ENCODE assay signal across 8 cellular contexts in the genomic region with DNA sequence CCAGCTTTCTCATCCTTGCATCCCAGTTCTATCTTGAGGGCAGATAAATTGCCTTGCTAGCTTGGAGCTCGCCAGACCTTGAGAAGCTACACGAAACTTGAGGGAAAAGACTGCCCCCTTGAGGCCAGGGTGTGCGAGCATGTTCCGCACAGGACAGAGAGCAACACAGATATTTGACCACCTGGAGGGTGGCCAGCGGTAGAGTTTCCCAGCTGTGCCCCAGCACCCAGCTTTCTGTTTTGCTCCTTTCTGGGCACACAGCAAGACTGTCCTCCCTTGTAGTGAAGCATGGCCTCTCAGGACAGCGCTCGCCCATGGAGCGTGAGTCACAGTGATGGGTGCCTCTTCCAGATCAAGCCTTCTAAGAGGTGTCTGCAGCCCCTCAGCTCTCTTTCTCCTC. TPM values are rescaled to one million over a fixed set of nuclear protein-coding genes. Genes with fewer than 3 reads are reported as not detected.
DNase-seq lines count a peak whose midpoint lies in the region; ATAC-seq, FAIRE-seq and TF ChIP-seq lines count a peak whose summit lies in the region.

No MANE protein-coding gene starts in this region.

- H3K9me2 ChIP-seq in OCI-LY1 (ENCODE audit: low read depth, low read length): no peaks in the 10 kb centered on the region

- no peak overlapping the region for H2AK5ac ChIP-seq in H1 (ENCODE audit: low read depth, low read length)

- no peaks in the 10 kb centered on the region for H3F3A ChIP-seq in OCI-LY1 (ENCODE audit: insufficient read depth, low read length)

- H4K20me1 ChIP-seq in OCI-LY1 (ENCODE audit: insufficient read depth, low read length): no peaks in the 10 kb centered on the region
- H4K20me1 ChIP-seq in H1 (replicated peaks in 1 of 2; ENCODE audit: control insufficient read depth in 1 of 2, insufficient read depth in 2 of 2, low read length in 2 of 2): no peaks in the 10 kb centered on the region

- H4K5ac ChIP-seq in H1 (ENCODE audit: insufficient read length, low read depth, low read length): no peak overlapping the region

- peaks cover 18% of the 10 kb centered on the region for H3K27me3 Mint-ChIP-seq in nephron progenitor cell (ENCODE audit: low read depth, poor library complexity)

- TF ChIP-seq CTCF in BE2C (IDR thresholded peaks at IDR 0.05; ENCODE audit: low read depth, low read length) (peak; percentile 87), OCI-LY1 (IDR thresholded peaks at IDR 0.05; ENCODE audit: low read length) (peak; percentile 66), H1 (IDR thresholded peaks at IDR 0.05; ENCODE audit: control extremely low read depth in 1 of 3, insufficient read depth in 1 of 3, low read depth in 1 of 3, low read length in 3 of 3) (peak; percentile 84 to 95 (median 90)), nephron progenitor cell (IDR thresholded peaks at IDR 0.05) (peak; percentile 83)

- H3K27ac ChIP-seq in OCI-LY1 (ENCODE audit: low read depth, low read length, poor library complexity, severe bottlenecking) (no peak overlapping the region), H1 (ENCODE audit: low read depth, low read length) (no peak overlapping the region)

- peak; percentile 71 for DNase-seq in BE2C
- peak; percentile 66 to 81 for DNase-seq in H1 (ENCODE audit: low read depth in 1 of 2, low spot score in 2 of 2)
- DNase-seq in nephron progenitor cell: peak; percentile 75
- DNase-seq in SIG-M5 treated with dmso at 0.1 percent for 504 hours (lab: John Stamatoyannopoulos, UW; ENCODE audit: unreplicated experiment): no peak
- no peak for DNase-seq in effector CD4-positive, alpha-beta T cell

- H3K9me3 ChIP-seq in BE2C: no peaks in the 10 kb centered on the region
- no peaks in the 10 kb centered on the region for H3K9me3 ChIP-seq in OCI-LY1 (ENCODE audit: low read length)
- H3K9me3 ChIP-seq in H1 (ENCODE audit: insufficient read depth in 2 of 2, low read depth in 1 of 2, low read length in 1 of 2): no peaks in the 10 kb centered on the region

- H2AFZ ChIP-seq in OCI-LY1 (ENCODE audit: low read length): no peak overlapping the region
- peak overlapping the region; percentile 60; the same call in 1 of the 2 replicates for H2AFZ ChIP-seq in H1 (ENCODE audit: low read length)

- WGBS in H1 (ENCODE audit: extremely low coverage in 1 of 2, insufficient coverage in 1 of 2, insufficient read length in 1 of 2, insufficient replicate concordance in 2 of 2, low coverage in 1 of 2, low lambda C conversion rate in 2 of 2, missing lambda C conversion rate in 1 of 2), 2 experiments: 37% methylated on average over 8 of the region's 8 CpGs; no CpG with 5 or more reads in 1 of the 2 experiments

- no peak overlapping the region for H3K18ac ChIP-seq in H1 (ENCODE audit: extremely low read depth, low read length)

- H3K4me3 Mint-ChIP-seq in nephron progenitor cell: no peak overlapping the region

- no peak overlapping the region for H3K4ac ChIP-seq in H1 (replicated peaks; ENCODE audit: insufficient read length, low read depth, low read length)

- no peaks in the 10 kb centered on the region for H3K9me3 Mint-ChIP-seq in nephron progenitor cell

- H3K4me1 ChIP-seq in BE2C (no peaks in the 10 kb centered on the region), OCI-LY1 (ENCODE audit: insufficient read depth, low read length, severe bottlenecking) (no peaks in the 10 kb centered on the region), H1 (replicated peaks in 1 of 4; ENCODE audit: control insufficient read depth in 3 of 4, insufficient read depth in 4 of 4, low read length in 3 of 4) (peaks cover 0 to 2% (median 0%) of the 10 kb centered on the region in 4 experiments; a peak in 1 of 7 replicates)

- H3K27ac Mint-ChIP-seq in nephron progenitor cell: no peak overlapping the region

- H3K14ac ChIP-seq in H1 (ENCODE audit: insufficient read length): no peak overlapping the region

- TF ChIP-seq RAD21 in H1 (IDR thresholded peaks at IDR 0.05 in 1 of 2, conservative IDR thresholded peaks at IDR 0.05 in 1 of 2; ENCODE audit: low read depth in 2 of 2, low read length in 2 of 2): peak; percentile 94 to 95

- no peak overlapping the region for H2BK5ac ChIP-seq in H1 (ENCODE audit: low read depth, low read length)

- no peaks in the 10 kb centered on the region for H3K79me2 ChIP-seq in OCI-LY1 (ENCODE audit: insufficient read depth, low read length)
- H3K79me2 ChIP-seq in H1 (ENCODE audit: control insufficient read depth in 1 of 2, insufficient read depth in 2 of 2, low read length in 2 of 2): no peaks in the 10 kb centered on the region

- POLR2A ChIA-PET in H1 (lab: Charles Lee; ENCODE audit: partially characterized antibody): interaction anchor here (0.6 to 0.8 kb wide), 3 partner anchors 12 to 42 kb away, joined by 3 to 5 read pairs (median 3); no protein-coding TSS in a partner anchor

- H3K9ac ChIP-seq in OCI-LY1 (ENCODE audit: low read length): no peak overlapping the region
- no peak overlapping the region for H3K9ac ChIP-seq in H1 (replicated peaks in 1 of 4; ENCODE audit: extremely low read depth in 1 of 4, low read depth in 3 of 4, low read length in 3 of 4)

- H2BK12ac ChIP-seq in H1 (ENCODE audit: low read depth, low read length): 0 out of 2 replicates have a peak overlapping the region, but pooled peaks have one; percentile 64

- H3K4me2 ChIP-seq in OCI-LY1 (ENCODE audit: low read length) (no peak overlapping the region), H1 (ENCODE audit: insufficient read depth in 1 of 2, low read depth in 2 of 2, low read length in 2 of 2) (peak overlapping the region in 1 of 2 experiments; percentile 35; a peak in 1 of 4 replicates)

- no peaks in the 10 kb centered on the region; the same call in 1 of the 2 replicates for H3K23me2 ChIP-seq in H1 (ENCODE audit: low read depth, low read length)

- ATAC-seq in GM18502 (IDR thresholded peaks at IDR 0.05; ENCODE audit: poor library complexity, unreplicated experiment) (peak; percentile 78), HG03280 (IDR thresholded peaks at IDR 0.05; ENCODE audit: unreplicated experiment) (peak; percentile 55)

- peaks cover 14% of the 10 kb centered on the region for H3K27me3 ChIP-seq in BE2C
- H3K27me3 ChIP-seq in OCI-LY1 (ENCODE audit: insufficient read depth, low read length): no peaks in the 10 kb centered on the region
- no peaks in the 10 kb centered on the region; a peak in 1 of 7 replicates for H3K27me3 ChIP-seq in H1 (replicated peaks in 1 of 4; ENCODE audit: control insufficient read depth in 3 of 4, extremely low read depth in 1 of 4, insufficient read depth in 3 of 4, low read length in 3 of 4)

- CTCF ChIA-PET in H1 (lab: Charles Lee; ENCODE audit: partially characterized antibody): interaction anchor here (0.5 to 2.8 kb wide), 53 partner anchors 9 to 745 kb away, joined by 3 to 31 read pairs (median 4); partner anchors contain the start of gene OPCML

- H3K56ac ChIP-seq in H1 (replicated peaks; ENCODE audit: insufficient read length, low read depth, low read length): no peak overlapping the region

- no peak overlapping the region for H2BK15ac ChIP-seq in H1 (ENCODE audit: low read length)

- no peak for TF ChIP-seq EP300 in H1 (IDR thresholded peaks at IDR 0.05; ENCODE audit: borderline replicate concordance in 1 of 2, low read depth in 2 of 2, low read length in 2 of 2)

- no peak overlapping the region for H2BK120ac ChIP-seq in H1 (replicated peaks; ENCODE audit: low read depth, low read length)

- H3K23ac ChIP-seq in H1 (ENCODE audit: insufficient read length): no peak overlapping the region

- H3K36me3 ChIP-seq in BE2C (no peaks in the 10 kb centered on the region), OCI-LY1 (ENCODE audit: insufficient read depth, low read length) (no peaks in the 10 kb centered on the region), H1 (ENCODE audit: control insufficient read depth in 2 of 4, insufficient read depth in 4 of 4, low read length in 3 of 4) (no peaks in the 10 kb centered on the region)

- FAIRE-seq in H1 (lab: Jason Lieb, UNC): peak; percentile 94

- peak overlapping the region; percentile 11; the same call in 1 of the 2 replicates for H2BK20ac ChIP-seq in H1 (ENCODE audit: low read length)

- no peaks in the 10 kb centered on the region for H3K79me1 ChIP-seq in H1 (ENCODE audit: low read depth, low read length)

- H3K36me3 Mint-ChIP-seq in nephron progenitor cell (ENCODE audit: low read depth): no peaks in the 10 kb centered on the region

- H4K8ac ChIP-seq in H1 (ENCODE audit: extremely low read depth, insufficient read depth, low read length): no peak overlapping the region

- H4K91ac ChIP-seq in H1 (replicated peaks; ENCODE audit: insufficient read length, low read length): no peak overlapping the region

- H3K4me1 Mint-ChIP-seq in nephron progenitor cell: peaks cover under 1% of the 10 kb centered on the region

- TF ChIP-seq POLR2A in H1 (IDR thresholded peaks at IDR 0.05; ENCODE audit: control extremely low read depth in 1 of 2, low read depth in 2 of 2, low read length in 2 of 2): no peak

- no peak overlapping the region for H3K4me3 ChIP-seq in BE2C (ENCODE audit: low read depth, low read length)
- H3K4me3 ChIP-seq in OCI-LY1 (ENCODE audit: low read depth, low read length, poor library complexity, severe bottlenecking): no peak overlapping the region
- no peak overlapping the region for H3K4me3 ChIP-seq in H1 (ENCODE audit: extremely low read depth in 1 of 4, insufficient read depth in 2 of 4, low read depth in 3 of 4, low read length in 4 of 4)

TF ChIP-seq in H1, 55 proteins besides CTCF, POLR2A, EP300 and RAD21:
- TF ChIP-seq RXRA (IDR thresholded peaks at IDR 0.05; ENCODE audit: insufficient read depth, low read depth, low read length) (no peak), ASH2L (IDR thresholded peaks at IDR 0.05; ENCODE audit: low read length) (no peak), TAF7 (optimal IDR thresholded peaks at IDR 0.05; ENCODE audit: borderline replicate concordance, low read depth, low read length) (no peak), TEAD4 (IDR thresholded peaks at IDR 0.05; ENCODE audit: low read depth, low read length) (0 out of 2 replicates have a peak, but pooled peaks have one; percentile 30)
TF ChIP-seq in H1: peak in this region for 1.

RNA-seq across cellular contexts. Expression of gene SPATA19, which starts 23.5 kb away (rescaled TPM):
- polyA plus RNA-seq in BE2C (2012; ENCODE audit: insufficient read depth, insufficient read length, low read depth): not detected
- total RNA-seq in H1 (2021; fragmentation: NEBNext Ultra II Directional; extraction: Animal tissue kit (Norgen Biotek cat#: 25700)): not detected in 2 replicates
- polyA plus RNA-seq in H1 (2011; rRNA removed): not detected in 2 replicates
- polyA plus RNA-seq in H1 (2011; cell fraction: cytosol; rRNA removed): not detected
- polyA plus RNA-seq in H1 (2011; cell fraction: nucleus; rRNA removed): not detected
- polyA plus RNA-seq in H1 (2012, experiment 1 of 2): not detected in 4 replicates
- polyA plus RNA-seq in H1 (2012, experiment 2 of 2): not detected
- not detected for polyA plus RNA-seq in H1 (2013, experiment 1 of 2)
- not detected for polyA plus RNA-seq in H1 (2013, experiment 2 of 2)
- not detected in 2 replicates for polyA minus RNA-seq in H1 (2011; rRNA and poly(A)+ RNA removed)
- polyA minus RNA-seq in H1 (2011; cell fraction: cytosol; rRNA and poly(A)+ RNA removed): not detected
- not detected for polyA minus RNA-seq in H1 (2011; cell fraction: nucleus; rRNA and poly(A)+ RNA removed)

Comparison
In these comparisons a context has a peak if more than half of its experiments do, and no peak if none do; other contexts are left out.
1. DNase-seq: peak in BE2C (single experiment), H1 (2 of 2) and nephron progenitor cell (single experiment); none in SIG-M5 treated with dmso at 0.1 percent for 504 hours (single experiment) and effector CD4-positive, alpha-beta T cell (single experiment).
2. Peak in every context shown above with its lines, with median percentiles within 50 percentile points of each other: CTCF ChIP-seq.